18 cellular contexts compared by ENCODE assay signal in genomic region chr4:144597171-144597570, GRCh38. TPM values are rescaled to one million over a fixed set of nuclear protein-coding genes. Genes with fewer than 3 reads are reported as not detected.
DNase-seq lines count a peak whose midpoint lies in the region; ATAC-seq and TF ChIP-seq lines count a peak whose summit lies in the region.
"Had no signal": no experiment of that assay in that cellular context is flagged by ENCODE, and none has a peak within 500 bp of the region (broad histone marks: within the 10 kb centered on the region; RNA-seq: fewer than 3 reads in every experiment).

No MANE protein-coding gene starts in this region.

- TF ChIP-seq CTCF in GM23338 (conservative IDR thresholded peaks at IDR 0.05; ENCODE audit: low read depth in 2 of 2): peak; percentile 35 to 36
- TF ChIP-seq CTCF in OCI-LY3 (IDR thresholded peaks at IDR 0.05; ENCODE audit: low read depth, low read length): peak; percentile 11; the same call in 1 of the 2 replicates
- no peak for TF ChIP-seq CTCF in endodermal cell (conservative IDR thresholded peaks at IDR 0.05)
- TF ChIP-seq CTCF in neural progenitor cell (IDR thresholded peaks at IDR 0.05): no peak

- H3K4me1 ChIP-seq in GM23338 (ENCODE audit: insufficient read depth) (no peaks in the 10 kb centered on the region), OCI-LY3 (ENCODE audit: low read length) (no peaks in the 10 kb centered on the region), endodermal cell (ENCODE audit: control insufficient read depth, insufficient read depth, low read length) (no peaks in the 10 kb centered on the region), neural progenitor cell (no peaks in the 10 kb centered on the region)
- H3K4me1 ChIP-seq: BLaER1 had no signal

- 92% methylated on average over 4 of the region's 4 CpGs; no CpG with 5 or more reads in 1 of the 2 experiments for WGBS in endodermal cell (ENCODE audit: insufficient coverage in 1 of 2, insufficient read length in 1 of 2), 2 experiments

- no peaks in the 10 kb centered on the region for H3K9me2 ChIP-seq in GM23338 (ENCODE audit: insufficient read depth)

- H2AFZ ChIP-seq in GM23338 (no peak overlapping the region), OCI-LY3 (ENCODE audit: low read depth, low read length) (no peak overlapping the region), neural progenitor cell (replicated peaks) (no peak overlapping the region)
- H2AFZ ChIP-seq: GM23248 had no signal

- H4K20me1 ChIP-seq in GM23338 (replicated peaks; ENCODE audit: insufficient read depth) (no peaks in the 10 kb centered on the region), OCI-LY3 (ENCODE audit: insufficient read depth, low read length) (no peaks in the 10 kb centered on the region), neural progenitor cell (ENCODE audit: low read depth) (no peaks in the 10 kb centered on the region)
- H4K20me1 ChIP-seq: BLaER1 had no signal

- H3K4me3 ChIP-seq in GM23338: no peak overlapping the region
- no peak overlapping the region for H3K4me3 ChIP-seq in OCI-LY3 (ENCODE audit: low read length)
- H3K4me3 ChIP-seq in endodermal cell (ENCODE audit: low read length): no peak overlapping the region
- H3K4me3 ChIP-seq in neural progenitor cell: no peak overlapping the region
- H3K4me3 ChIP-seq: BLaER1, GM23248 had no signal

- no peaks in the 10 kb centered on the region for H3K79me2 ChIP-seq in GM23338 (replicated peaks; ENCODE audit: insufficient read depth)
- H3K79me2 ChIP-seq in OCI-LY3 (ENCODE audit: low read length): no peaks in the 10 kb centered on the region
- H3K79me2 ChIP-seq in neural progenitor cell (ENCODE audit: low read depth): no peaks in the 10 kb centered on the region

- H3K36me3 Mint-ChIP-seq in GM23338 (ENCODE audit: low read depth) (no peaks in the 10 kb centered on the region), endodermal cell (ENCODE audit: low read depth) (no peaks in the 10 kb centered on the region), neural progenitor cell (no peaks in the 10 kb centered on the region)
- H3K36me3 Mint-ChIP-seq: CD14-positive monocyte; CD4-positive, alpha-beta memory T cell had no signal

- H3K4me1 Mint-ChIP-seq in GM23338 (no peaks in the 10 kb centered on the region), endodermal cell (no peaks in the 10 kb centered on the region), neural progenitor cell (no peaks in the 10 kb centered on the region)
- H3K4me1 Mint-ChIP-seq: CD14-positive monocyte; CD4-positive, alpha-beta memory T cell had no signal

- ATAC-seq in GM23338: peak; percentile 77

- no peak overlapping the region for H3K4me3 Mint-ChIP-seq in GM23338
- no peak overlapping the region for H3K4me3 Mint-ChIP-seq in endodermal cell
- peak overlapping the region; percentile 36 for H3K4me3 Mint-ChIP-seq in neural progenitor cell
- H3K4me3 Mint-ChIP-seq: CD14-positive monocyte; CD4-positive, alpha-beta memory T cell had no signal

- H3F3A ChIP-seq in GM23338 (replicated peaks; ENCODE audit: low read depth): no peaks in the 10 kb centered on the region
- no peaks in the 10 kb centered on the region for H3F3A ChIP-seq in neural progenitor cell (ENCODE audit: low read depth)

- H3K4me2 ChIP-seq in GM23338: no peak overlapping the region
- no peak overlapping the region for H3K4me2 ChIP-seq in OCI-LY3 (ENCODE audit: low read length)
- no peak overlapping the region for H3K4me2 ChIP-seq in neural progenitor cell
- H3K4me2 ChIP-seq: BLaER1 had no signal

- H3K36me3 ChIP-seq in GM23338 (ENCODE audit: insufficient read depth) (no peaks in the 10 kb centered on the region), OCI-LY3 (replicated peaks; ENCODE audit: low read depth, low read length) (no peaks in the 10 kb centered on the region), endodermal cell (ENCODE audit: control insufficient read depth, insufficient read depth, low read length) (no peaks in the 10 kb centered on the region), neural progenitor cell (no peaks in the 10 kb centered on the region)
- H3K36me3 ChIP-seq: BLaER1 had no signal

- H3K27me3 ChIP-seq in GM23338 (ENCODE audit: insufficient read depth) (no peaks in the 10 kb centered on the region), OCI-LY3 (ENCODE audit: low read depth, low read length) (no peaks in the 10 kb centered on the region), endodermal cell (ENCODE audit: control insufficient read depth, insufficient read depth, low read length, poor library complexity, severe bottlenecking) (no peaks in the 10 kb centered on the region), neural progenitor cell (no peaks in the 10 kb centered on the region)
- H3K27me3 ChIP-seq: BLaER1 had no signal

- no peak overlapping the region for H3K9ac ChIP-seq in OCI-LY3 (ENCODE audit: low read length)
- H3K9ac ChIP-seq in endodermal cell (ENCODE audit: extremely low read depth, low read length, poor library complexity, severe bottlenecking): no peak overlapping the region
- no peak overlapping the region for H3K9ac ChIP-seq in neural progenitor cell
- H3K9ac ChIP-seq: BLaER1, GM23248 had no signal

- H3K27ac ChIP-seq in GM23338 (ENCODE audit: low read depth) (no peak overlapping the region), OCI-LY3 (ENCODE audit: low read length) (no peak overlapping the region), endodermal cell (ENCODE audit: low read depth, low read length) (no peak overlapping the region), neural progenitor cell (no peak overlapping the region)
- H3K27ac ChIP-seq: BLaER1, GM23248 had no signal

- peaks cover 2% of the 10 kb centered on the region for H3K27me3 Mint-ChIP-seq in GM23338 (ENCODE audit: insufficient read depth, low read depth, poor library complexity)
- no peaks in the 10 kb centered on the region for H3K27me3 Mint-ChIP-seq in endodermal cell (ENCODE audit: insufficient read depth)
- no peaks in the 10 kb centered on the region for H3K27me3 Mint-ChIP-seq in neural progenitor cell (ENCODE audit: insufficient read depth, low read depth)
- H3K27me3 Mint-ChIP-seq: CD4-positive, alpha-beta memory T cell had no signal

- H3K27ac Mint-ChIP-seq in GM23338: no peak overlapping the region
- H3K27ac Mint-ChIP-seq in endodermal cell: no peak overlapping the region
- H3K27ac Mint-ChIP-seq in neural progenitor cell: no peak overlapping the region
- H3K27ac Mint-ChIP-seq: CD14-positive monocyte; CD4-positive, alpha-beta memory T cell had no signal

- H3K9me3 ChIP-seq in OCI-LY3 (ENCODE audit: insufficient read depth, low read length) (no peaks in the 10 kb centered on the region), endodermal cell (ENCODE audit: control insufficient read depth, low read length) (no peaks in the 10 kb centered on the region), neural progenitor cell (ENCODE audit: low read depth) (no peaks in the 10 kb centered on the region)
- H3K9me3 ChIP-seq: BLaER1 had no signal

- no peaks in the 10 kb centered on the region; the same call in 2 of the 3 replicates for H3K9me3 Mint-ChIP-seq in GM23338
- H3K9me3 Mint-ChIP-seq in endodermal cell: no peaks in the 10 kb centered on the region
- no peaks in the 10 kb centered on the region for H3K9me3 Mint-ChIP-seq in neural progenitor cell

- peak; percentile 39 for DNase-seq in GM23338 (ENCODE audit: low spot score)
- DNase-seq in endodermal cell: peak; percentile 49
- DNase-seq in neural progenitor cell (ENCODE audit: low spot score): no peak
- DNase-seq in retina: no peak
- DNase-seq in NCI-H510A (lab: John Stamatoyannopoulos, UW): no peak
- no peak for DNase-seq in DMS 273 (lab: John Stamatoyannopoulos, UW; ENCODE audit: unreplicated experiment)
- DNase-seq: 8988T; Calu3; CD4-positive, alpha-beta memory T cell; DMS 273 treated with DMSO at 0.1 percent for 48 hours; DMS53; DND-41; EL; GM23248 had no signal

TF ChIP-seq in GM23338, 12 proteins besides CTCF, POLR2A, EP300 and RAD21 (continues in another document):
- TF ChIP-seq NANOG (IDR thresholded peaks at IDR 0.05; ENCODE audit: borderline replicate concordance): no peak
- no peak for TF ChIP-seq STAT1 (IDR thresholded peaks at IDR 0.05; ENCODE audit: unreplicated experiment)
- TF ChIP-seq CREB1 (CRISPR knock-in tag; IDR thresholded peaks at IDR 0.05; ENCODE audit: low read depth): no peak
- TF ChIP-seq ZNF114 (CRISPR knock-in tag; IDR thresholded peaks at IDR 0.05): no peak
- TF ChIP-seq ZNF331 (CRISPR knock-in tag; IDR thresholded peaks at IDR 0.05; ENCODE audit: low read depth): no peak
- TF ChIP-seq ETS1 (IDR thresholded peaks at IDR 0.05): no peak
- TF ChIP-seq EZH2 (IDR thresholded peaks at IDR 0.05; ENCODE audit: low read depth, unreplicated experiment): no peak

RNA-seq across cellular contexts. Expression of gene HHIP, which starts 48.8 kb away (rescaled TPM):
- total RNA-seq in GM23338 (2014; rRNA removed; shearing (Covaris generic)): 1.5 and 2.5 TPM in 2 replicates
- 4.2 and 5.9 TPM in 2 replicates for polyA plus RNA-seq in GM23338 (2016; fragmentation: Nextera tagmentation; extraction: Ambion mirVana)
- 1 to 10 TPM; 1.8 to 3.4 TPM for total RNA-seq in endodermal cell
- polyA plus RNA-seq in endodermal cell (2013, experiment 1 of 2): 6.7 TPM
- 5.2 TPM for polyA plus RNA-seq in endodermal cell (2013, experiment 2 of 2)
- not detected in 2 replicates for total RNA-seq in neural progenitor cell (ENCODE audit: low replicate concordance)
- total RNA-seq: CD4-positive, alpha-beta memory T cell; HT-29 had no signal
- polyA plus RNA-seq: CD14-positive monocyte; CD4-positive, alpha-beta memory T cell had no signal

Comparison
In these comparisons a context has a peak if more than half of its experiments do, and no peak if none do; other contexts are left out.
1. DNase-seq: peak in GM23338 (single experiment) and endodermal cell (single experiment); none in neural progenitor cell (single experiment), retina (single experiment), NCI-H510A (single experiment) and DMS 273 (single experiment).
2. CTCF ChIP-seq: peak in GM23338 (2 of 2) and OCI-LY3 (single experiment); none in endodermal cell (single experiment) and neural progenitor cell (single experiment).